8 cellular contexts compared by ENCODE assay signal in genomic region chr6:82363368-82364086, GRCh38. TPM values are rescaled to one million over a fixed set of nuclear protein-coding genes. Genes with fewer than 3 reads are reported as not detected.
A peak's percentile ranks its signal among the peaks of the same experiment; 100 is the strongest.
DNase-seq lines count a peak whose midpoint lies in the region; ATAC-seq and TF ChIP-seq lines count a peak whose summit lies in the region.

A gene with protein sequence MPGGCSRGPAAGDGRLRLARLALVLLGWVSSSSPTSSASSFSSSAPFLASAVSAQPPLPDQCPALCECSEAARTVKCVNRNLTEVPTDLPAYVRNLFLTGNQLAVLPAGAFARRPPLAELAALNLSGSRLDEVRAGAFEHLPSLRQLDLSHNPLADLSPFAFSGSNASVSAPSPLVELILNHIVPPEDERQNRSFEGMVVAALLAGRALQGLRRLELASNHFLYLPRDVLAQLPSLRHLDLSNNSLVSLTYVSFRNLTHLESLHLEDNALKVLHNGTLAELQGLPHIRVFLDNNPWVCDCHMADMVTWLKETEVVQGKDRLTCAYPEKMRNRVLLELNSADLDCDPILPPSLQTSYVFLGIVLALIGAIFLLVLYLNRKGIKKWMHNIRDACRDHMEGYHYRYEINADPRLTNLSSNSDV (plus strand): TSS chr6:82363817. CDS start chr6:82364962, 1,145 bp downstream.

- H3K4me2 ChIP-seq in mesendoderm (ENCODE audit: low read length): peak within 1 kb of the TSS; percentile 86

- no peaks in the 10 kb centered on the region for H3K9me3 ChIP-seq in tibial artery

- H2BK120ac ChIP-seq in mesendoderm (ENCODE audit: low read depth, low read length): peak within 1 kb of the TSS; percentile 55

- H2BK5ac ChIP-seq in mesendoderm (ENCODE audit: low read length): peak within 1 kb of the TSS; percentile 54

- peak within 1 kb of the TSS; percentile 91 for H3K9ac ChIP-seq in mesendoderm (ENCODE audit: low read length)

- peaks cover 10% of the 10 kb centered on the region for H3K36me3 Mint-ChIP-seq in endothelial cell (ENCODE audit: low read depth, unreplicated experiment)

- H3K4me1 ChIP-seq in mesendoderm (ENCODE audit: control insufficient read depth, low read depth, low read length) (peaks cover 7% of the 10 kb centered on the region), tibial artery (peaks cover 0 to 20% (median 14%) of the 10 kb centered on the region in 4 donors)

- H3K4me1 Mint-ChIP-seq in endothelial cell (ENCODE audit: unreplicated experiment): peaks cover 16% of the 10 kb centered on the region

- H3K27me3 ChIP-seq in mesendoderm (ENCODE audit: insufficient read depth, low read length, poor library complexity): no peaks in the 10 kb centered on the region
- H3K27me3 ChIP-seq in tibial artery: no peaks in the 10 kb centered on the region

- no peak within 1 kb of the TSS for H2BK15ac ChIP-seq in mesendoderm (replicated peaks; ENCODE audit: low read depth)

- ATAC-seq in GM19463 (IDR thresholded peaks at IDR 0.05; ENCODE audit: unreplicated experiment) (peak; percentile 42), HG03439 (IDR thresholded peaks at IDR 0.05; ENCODE audit: unreplicated experiment) (no peak)

- H3K4ac ChIP-seq in mesendoderm (ENCODE audit: low read depth, low read length): peak within 1 kb of the TSS; percentile 85

- H3K27ac Mint-ChIP-seq in endothelial cell (ENCODE audit: unreplicated experiment): peak within 1 kb of the TSS; percentile 89

- H3K4me3 ChIP-seq in WI38 (ENCODE audit: low read depth, low read length) (peak within 1 kb of the TSS; percentile 96), mesendoderm (ENCODE audit: low read length) (peak within 1 kb of the TSS; percentile 87), tibial artery (peak within 1 kb of the TSS; percentile 70 to 74)

- H4K8ac ChIP-seq in mesendoderm (ENCODE audit: low read depth, low read length): no peak within 1 kb of the TSS

- in situ Hi-C loops in KBM-7 (cut with MboI; ENCODE audit: low pct_unique_long_range_greater_than_20kb, low sequenced_read_pairs): no loop called here

- TF ChIP-seq CTCF in WI38 (IDR thresholded peaks at IDR 0.05; ENCODE audit: low read depth, low read length): no peak
- TF ChIP-seq CTCF in endothelial cell (IDR thresholded peaks at IDR 0.05; ENCODE audit: unreplicated experiment): no peak
- TF ChIP-seq CTCF in tibial artery (IDR thresholded peaks at IDR 0.05): peak in 1 of 2 experiments; percentile 29

- H3K36me3 ChIP-seq in mesendoderm (ENCODE audit: control insufficient read depth, insufficient read depth, low read length): no peaks in the 10 kb centered on the region
- no peaks in the 10 kb centered on the region for H3K36me3 ChIP-seq in tibial artery

- H3K27ac ChIP-seq in mesendoderm (ENCODE audit: low read depth, low read length) (peak within 1 kb of the TSS; percentile 93), tibial artery (peak within 1 kb of the TSS; percentile 78 to 79)

- no peak within 1 kb of the TSS for H2AK5ac ChIP-seq in mesendoderm (ENCODE audit: low read length)

- H3K56ac ChIP-seq in mesendoderm (ENCODE audit: low read length): peak within 1 kb of the TSS; percentile 96

- H3K23ac ChIP-seq in mesendoderm (ENCODE audit: low read length): no peak within 1 kb of the TSS

- intact Hi-C loops in tibial artery (cut with DNase I; ENCODE audit: low total_unique reads): no loop called here

- no peak within 1 kb of the TSS for H4K5ac ChIP-seq in mesendoderm (ENCODE audit: low read length)

- H3K4me3 Mint-ChIP-seq in endothelial cell (ENCODE audit: unreplicated experiment): peak within 1 kb of the TSS; percentile 95

- H3K79me1 ChIP-seq in mesendoderm (ENCODE audit: low read length): peaks cover 7% of the 10 kb centered on the region

- DNase-seq in D341Med (ENCODE audit: low spot score) (peak; percentile 63), KBM-7 (peak; percentile 80), endothelial cell (ENCODE audit: low spot score) (peak; percentile 70), mesendoderm (peak; percentile 95), tibial artery (peak; percentile 46 to 72)

- H3K27me3 Mint-ChIP-seq in endothelial cell (ENCODE audit: unreplicated experiment): peaks cover 8% of the 10 kb centered on the region

- peak within 1 kb of the TSS; percentile 94 for H3K18ac ChIP-seq in mesendoderm (ENCODE audit: low read length)

- H3K79me2 ChIP-seq in mesendoderm (ENCODE audit: control insufficient read depth, insufficient read depth, low read length): peaks cover 15% of the 10 kb centered on the region

- no peaks in the 10 kb centered on the region for H3K9me3 Mint-ChIP-seq in endothelial cell (ENCODE audit: unreplicated experiment)

- no CpG with 5 or more reads among the region's 43 CpGs for WGBS in mesendoderm (ENCODE audit: extremely low coverage, insufficient coverage, low lambda C conversion rate)

RNA-seq across cellular contexts. Expression of the gene that starts here (rescaled TPM):
- total RNA-seq in endothelial cell (ENCODE audit: unreplicated experiment): 21.8 TPM
- 19.1 TPM for polyA plus RNA-seq in mesendoderm (2013, experiment 1 of 2)
- 18.9 TPM for polyA plus RNA-seq in mesendoderm (2013, experiment 2 of 2)
